In genomic region chr4:8504279-8505007, GRCh38 we compare ENCODE assay signal across 15 cellular contexts.
DNase-seq lines count a peak whose midpoint lies in the region; ATAC-seq, FAIRE-seq and TF ChIP-seq lines count a peak whose summit lies in the region.
"Had no signal": no experiment of that assay in that cellular context is flagged by ENCODE, and none has a peak within 500 bp of the region (broad histone marks: within the 10 kb centered on the region; RNA-seq: fewer than 3 reads in every experiment).

No MANE protein-coding gene starts in this region.

- no peak for FAIRE-seq in pancreas (lab: Jason Lieb, UNC)

- H3K36me3 ChIP-seq in pancreas, result no peaks in the 10 kb centered on the region
- H3K36me3 ChIP-seq: adrenal gland had no signal

- DNase-seq in Daoy (ENCODE audit: low read depth) (peak; percentile 42), NCI-H1105 treated with DMSO at 0.1 percent for 48 hours (lab: John Stamatoyannopoulos, UW) (peak; percentile 70), astrocyte of the hippocampus (ENCODE audit: low read depth, low spot score) (peak; percentile 66), pancreas (peak in 5 of 6 donors; percentile 32 to 75 (median 58))
- DNase-seq: activated B cell treated with CpG ODN at 0.5 μM for 24 hours; activated T-cell treated with anti-CD3 and anti-CD28 coated beads for 4 hours; adrenal gland; CD8-positive, alpha-beta memory T cell; NCI-H2107; SHP77 had no signal

- H3K9me3 ChIP-seq in pancreas, result no peaks in the 10 kb centered on the region
- H3K9me3 ChIP-seq: adrenal gland had no signal

- no peak overlapping the region for H3K4me3 ChIP-seq in pancreas
- H3K4me3 ChIP-seq: adrenal gland, GM23338 had no signal

- peaks cover 0 to 2% (median 0%) of the 10 kb centered on the region in 3 donors for H3K4me1 ChIP-seq in pancreas
- H3K4me1 ChIP-seq: adrenal gland had no signal

- ATAC-seq in pancreas, result peak; percentile 54 to 76 (median 66)
- ATAC-seq in HG03460 (IDR thresholded peaks at IDR 0.05; ENCODE audit: unreplicated experiment), result no peak
- no peak for ATAC-seq in HG03108 (IDR thresholded peaks at IDR 0.05; ENCODE audit: unreplicated experiment)
- no peak for ATAC-seq in GM21576 (IDR thresholded peaks at IDR 0.05; ENCODE audit: unreplicated experiment)
- ATAC-seq: GM23338, sciatic nerve had no signal

- no peak for TF ChIP-seq CTCF in pancreas (IDR thresholded peaks at IDR 0.05)

- 26 to 36% methylated on average over 14 to 15 of the region's 15 CpGs for WGBS in pancreas, 2 donors

- no peak overlapping the region for H3K27ac ChIP-seq in pancreas

- intact Hi-C loops in pancreas (cut with DNase I), result no loop called here

- H3K27me3 ChIP-seq in pancreas, result no peaks in the 10 kb centered on the region
- H3K27me3 ChIP-seq: adrenal gland had no signal

Comparison
In these comparisons a context has a peak if more than half of its experiments do, and no peak if none do; other contexts are left out.
1. ATAC-seq: peak in pancreas (4 of 4); none in HG03460 (single experiment), HG03108 (single experiment) and GM21576 (single experiment).
2. Peak in every context shown above with its lines, with median percentiles within 50 percentile points of each other: DNase-seq.